In the genomic region with DNA sequence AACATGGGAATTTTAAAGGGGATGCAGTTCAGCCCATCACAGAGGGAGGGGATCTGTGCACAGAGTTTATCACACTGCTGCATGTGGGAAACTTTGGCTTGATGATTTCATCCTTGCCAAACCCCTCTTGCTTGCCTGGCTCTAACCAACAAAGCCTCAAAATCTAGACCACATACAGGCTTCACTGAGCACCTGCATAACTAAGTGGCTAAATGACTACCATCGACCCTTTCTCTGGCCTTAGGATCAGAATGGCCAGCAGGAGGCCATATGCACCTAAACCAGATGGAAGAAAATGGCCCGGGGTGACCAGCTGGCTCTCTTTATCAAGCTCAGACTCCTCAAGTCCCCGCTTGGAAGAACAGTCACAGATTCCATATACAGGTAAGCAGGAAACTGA, we compare ENCODE assay signal across 1 cellular context.
TF ChIP-seq lines count a peak whose summit lies in the region.

No MANE protein-coding gene starts in this region.

TF ChIP-seq in K562, 482 proteins besides CTCF, POLR2A, EP300 and RAD21:
- no peak for TF ChIP-seq ZNF224 (CRISPR knock-in tag; IDR thresholded peaks at IDR 0.05)
- peak in 1 of 3 experiments; percentile 31 for TF ChIP-seq YY1 (IDR thresholded peaks at IDR 0.05; ENCODE audit: borderline replicate concordance in 1 of 3, control insufficient read depth in 1 of 3, extremely low read depth in 1 of 3, insufficient read depth in 3 of 3, insufficient read length in 1 of 3, insufficient replicate concordance in 2 of 3, low read depth in 1 of 3, low read length in 2 of 3)
- TF ChIP-seq SREBF1 (IDR thresholded peaks at IDR 0.05; ENCODE audit: borderline replicate concordance, low read depth, low read length) = no peak
- TF ChIP-seq EHMT2 (IDR thresholded peaks at IDR 0.05) = peak; percentile 38; the same call in 1 of the 2 replicates
TF ChIP-seq in K562: peak in this region for 2.
